ENCODE assay signal across 8 cellular contexts in the genomic region with DNA sequence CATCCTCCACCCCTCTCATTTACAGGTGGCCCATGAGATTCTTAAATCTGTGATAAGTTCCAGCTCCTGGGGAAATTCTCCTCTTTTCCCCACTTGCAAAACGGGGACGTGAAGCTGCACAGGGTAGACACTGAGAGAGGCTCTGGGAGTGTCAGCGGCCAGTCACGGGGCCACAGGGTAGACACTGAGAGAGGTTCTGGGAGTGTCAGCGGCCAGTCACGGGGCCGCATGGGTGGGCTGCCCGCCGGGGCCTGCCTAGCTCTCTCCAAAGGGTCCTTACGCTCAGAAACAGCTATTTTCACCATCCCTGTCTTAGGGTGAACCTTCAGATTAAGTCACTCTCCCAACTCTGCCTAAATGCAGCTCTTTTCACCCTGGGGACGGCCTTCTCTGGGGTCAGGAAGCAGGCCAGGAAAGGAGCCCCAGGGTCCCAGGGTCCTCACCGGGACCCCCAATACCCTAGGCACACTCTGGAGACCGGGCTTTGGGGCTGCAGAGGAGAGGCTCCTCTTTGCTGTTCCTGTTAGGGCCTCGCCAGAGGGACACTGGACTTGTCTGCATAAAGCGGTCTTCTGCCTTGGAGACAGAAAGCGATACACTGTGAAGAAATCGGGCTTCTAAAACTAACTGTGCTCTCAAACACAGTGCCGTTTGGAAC. TPM values are rescaled to one million over a fixed set of nuclear protein-coding genes. Genes with fewer than 3 reads are reported as not detected.
A peak's percentile ranks its signal among the peaks of the same experiment; 100 is the strongest.
DNase-seq lines count a peak whose midpoint lies in the region; TF ChIP-seq lines count a peak whose summit lies in the region.

No MANE protein-coding gene starts in this region.

- H3K79me2 ChIP-seq in GM23248 (ENCODE audit: insufficient read depth) (no peaks in the 10 kb centered on the region), mammary epithelial cell (ENCODE audit: insufficient read depth, low read length) (no peaks in the 10 kb centered on the region)

- H2AFZ ChIP-seq in GM23248 (no peak overlapping the region), mammary epithelial cell (ENCODE audit: low read depth, low read length) (no peak overlapping the region)

- H4K20me1 ChIP-seq in GM23248 (ENCODE audit: insufficient read depth) (no peaks in the 10 kb centered on the region), mammary epithelial cell (ENCODE audit: insufficient read depth, low read length) (no peaks in the 10 kb centered on the region)

- in situ Hi-C loops in GM13977 (cut with MboI; ENCODE audit: low pct_unique_long_range_greater_than_20kb, low sequenced_read_pairs, unreplicated experiment) (no loop called here), GM23248 (cut with MboI) (no loop called here), mammary epithelial cell (cut with MboI; ENCODE audit: low sequenced_read_pairs in 2 of 2) (no loop called here)

- H3K27ac ChIP-seq in esophagus (ENCODE audit: low read depth in 2 of 2, low read length in 1 of 2) (peak overlapping the region; percentile 22 to 52), sigmoid colon (peak overlapping the region; percentile 57 to 65 (median 60)), GM23248 (no peak overlapping the region), mammary epithelial cell (ENCODE audit: insufficient read depth, low read depth, low read length) (no peak overlapping the region)

- H3K4me3 ChIP-seq in esophagus (ENCODE audit: low read depth in 1 of 2, low read length in 2 of 2) (peak overlapping the region; percentile 56 to 72), sigmoid colon (peak overlapping the region in 3 of 4 donors; percentile 69 to 81 (median 76)), GM23248 (no peak overlapping the region), mammary epithelial cell (replicated peaks in 1 of 3; ENCODE audit: insufficient read depth in 1 of 3, low read depth in 2 of 3, low read length in 3 of 3) (no peak overlapping the region)

- H3K9ac ChIP-seq in GM23248 (no peak overlapping the region), mammary epithelial cell (ENCODE audit: insufficient read depth, low read length) (no peak overlapping the region)

- H3K36me3 ChIP-seq in esophagus (ENCODE audit: control insufficient read depth in 2 of 2, insufficient read depth in 2 of 2, low read length in 1 of 2) (no peaks in the 10 kb centered on the region), sigmoid colon (no peaks in the 10 kb centered on the region), GM23248 (ENCODE audit: low read depth) (no peaks in the 10 kb centered on the region), mammary epithelial cell (ENCODE audit: insufficient read depth, low read length) (no peaks in the 10 kb centered on the region)

- WGBS in esophagus, 2 donors, result 75% methylated on average over 18 of the region's 18 CpGs
- 44 to 83% methylated on average over 18 of the region's 18 CpGs for WGBS in sigmoid colon, 2 donors
- WGBS in GM23248 (ENCODE audit: low coverage in 1 of 2, low lambda C conversion rate in 2 of 2, missing lambda C conversion rate in 2 of 2), 2 experiments, result 91 to 94% methylated on average over 17 to 18 of the region's 18 CpGs
- 82% methylated on average over 12 of the region's 18 CpGs for WGBS in mammary epithelial cell (ENCODE audit: low coverage, missing lambda C conversion rate)

- CTCF ChIA-PET in mammary epithelial cell (lab: Charles Lee; ENCODE audit: low non-redundant PET), result no interaction called here

- no peak for TF ChIP-seq EP300 in sigmoid colon (IDR thresholded peaks at IDR 0.05)

- H3K9me3 ChIP-seq in esophagus (ENCODE audit: control insufficient read depth in 2 of 2, insufficient read depth in 1 of 2, low read depth in 1 of 2, low read length in 1 of 2) (no peaks in the 10 kb centered on the region), sigmoid colon (no peaks in the 10 kb centered on the region), GM23248 (ENCODE audit: low read depth) (no peaks in the 10 kb centered on the region), mammary epithelial cell (replicated peaks; ENCODE audit: insufficient read depth, low read length) (no peaks in the 10 kb centered on the region)

- TF ChIP-seq POLR2A in sigmoid colon (IDR thresholded peaks at IDR 0.05), result no peak

- no peak for TF ChIP-seq CTCF in GM13977 (IDR thresholded peaks at IDR 0.05; ENCODE audit: extremely low read depth, insufficient read depth, missing control alignments)
- TF ChIP-seq CTCF in sigmoid colon (IDR thresholded peaks at IDR 0.05), result no peak
- no peak for TF ChIP-seq CTCF in mammary epithelial cell (conservative IDR thresholded peaks at IDR 0.05 in 1 of 2, IDR thresholded peaks at IDR 0.05 in 1 of 2; ENCODE audit: extremely low read depth in 1 of 2, insufficient read depth in 1 of 2, low read depth in 1 of 2, low read length in 2 of 2)

- BruUV-seq in mammary epithelial cell (replicated peaks; lab: Mats Ljungman, UMichigan), result no TSS peak

- H3K27me3 ChIP-seq in esophagus (ENCODE audit: control insufficient read depth in 1 of 2, insufficient read depth in 2 of 2, low read length in 2 of 2), result no peaks in the 10 kb centered on the region
- H3K27me3 ChIP-seq in sigmoid colon, result peaks cover 12 to 48% (median 30%) of the 10 kb centered on the region in 3 donors
- no peaks in the 10 kb centered on the region for H3K27me3 ChIP-seq in GM23248 (replicated peaks; ENCODE audit: insufficient read depth)
- H3K27me3 ChIP-seq in mammary epithelial cell (ENCODE audit: insufficient read depth, low read length), result peaks cover 14% of the 10 kb centered on the region

- intact Hi-C loops in sigmoid colon (cut with DNase I) (no loop called here), mammary epithelial cell (cut with micrococcal nuclease) (no loop called here)

- no peaks in the 10 kb centered on the region for H3F3A ChIP-seq in GM23248 (ENCODE audit: insufficient read depth)

- H3K4me2 ChIP-seq in GM23248 (ENCODE audit: unreplicated experiment) (no peak overlapping the region), mammary epithelial cell (ENCODE audit: insufficient read depth, low read depth, low read length) (no peak overlapping the region)

- dilution Hi-C loops in mammary epithelial cell (cut with HindIII; ENCODE audit: low sequenced_read_pairs), result no loop called here

- DNase-seq in GM13977 (ENCODE audit: low spot score), result peak; percentile 56
- DNase-seq in OCI-M1 (lab: John Stamatoyannopoulos, UW), result peak; percentile 70
- no peak for DNase-seq in sigmoid colon
- DNase-seq in GM23248, result no peak
- no peak for DNase-seq in mammary epithelial cell
- no peak for DNase-seq in hepatic stellate cell (ENCODE audit: low spot score)
- DNase-seq in NCI-H1105 (lab: John Stamatoyannopoulos, UW), result no peak

- no peaks in the 10 kb centered on the region for H3K9me2 ChIP-seq in GM23248 (ENCODE audit: insufficient read depth)

- H3K4me1 ChIP-seq in esophagus (ENCODE audit: control insufficient read depth in 2 of 2, insufficient read depth in 2 of 2, low read length in 1 of 2), result no peaks in the 10 kb centered on the region
- peaks cover 0 to 21% (median 15%) of the 10 kb centered on the region in 4 donors for H3K4me1 ChIP-seq in sigmoid colon
- no peaks in the 10 kb centered on the region for H3K4me1 ChIP-seq in GM23248 (ENCODE audit: insufficient read depth)
- H3K4me1 ChIP-seq in mammary epithelial cell (ENCODE audit: insufficient read depth, low read length), result no peaks in the 10 kb centered on the region

RNA-seq across cellular contexts. Expression of a gene that starts 1.5 kb away (rescaled TPM):
- under 1 TPM; 0.62 to 0.86 TPM for polyA plus RNA-seq in esophagus
- 1 to 10 TPM; 1.2 to 3.0 (median 2.2) TPM for total RNA-seq in sigmoid colon
- 10 to 100 TPM in 1 of 3 donors, 1 to 10 TPM in 1, under 1 TPM in 1; 0.60 to 11.9 (median 1.4) TPM for polyA plus RNA-seq in sigmoid colon
- 0.38 and 1.1 TPM in 2 replicates for total RNA-seq in GM23248 (2014; rRNA removed; shearing (Covaris generic))
- polyA plus RNA-seq in GM23248 (2016; fragmentation: Nextera tagmentation; extraction: Ambion mirVana), result 0.23 and 0.29 TPM in 2 replicates
- under 1 TPM; 0.42 to 0.67 TPM for total RNA-seq in mammary epithelial cell
- 0.52 TPM for polyA plus RNA-seq in mammary epithelial cell
- polyA minus RNA-seq in mammary epithelial cell, result 0.47 TPM

RNA-seq across cellular contexts. Expression of a gene that starts 14.7 kb away (rescaled TPM):
- polyA plus RNA-seq in esophagus (under 1 TPM; 0.47 to 0.73 TPM), sigmoid colon (1 to 10 TPM in 2 of 3 donors, under 1 TPM in 1; 0.46 to 1.8 (median 1.5) TPM), GM23248 (2016; fragmentation: Nextera tagmentation; extraction: Ambion mirVana) (0.65 and 0.67 TPM in 2 replicates), mammary epithelial cell (not detected)
- total RNA-seq in sigmoid colon (10 to 100 TPM; 14.3 to 31.9 (median 16.8) TPM), mammary epithelial cell (under 1 TPM in 1 of 2 donors, not detected in 1; 0.50 TPM)
- 0.13 and 0.32 TPM in 2 replicates for total RNA-seq in GM23248 (2014; rRNA removed; shearing (Covaris generic))
- not detected for polyA minus RNA-seq in mammary epithelial cell

Comparison
In these comparisons a context has a peak if more than half of its experiments do, and no peak if none do; other contexts are left out.
1. DNase-seq: peak in GM13977 (single experiment) and OCI-M1 (single experiment); none in sigmoid colon (single experiment), GM23248 (single experiment), mammary epithelial cell (single experiment), hepatic stellate cell (single experiment) and NCI-H1105 (single experiment).
2. H3K27ac ChIP-seq: peak in esophagus (2 of 2) and sigmoid colon (4 of 4); none in GM23248 (single experiment) and mammary epithelial cell (single experiment).
3. H3K4me3 ChIP-seq: peak in esophagus (2 of 2) and sigmoid colon (3 of 4); none in GM23248 (single experiment) and mammary epithelial cell (0 of 3).